8 cellular contexts compared by ENCODE assay signal in genomic region chr4:103786014-103786413, GRCh38.
A peak's percentile ranks its signal among the peaks of the same experiment; 100 is the strongest.
DNase-seq lines count a peak whose midpoint lies in the region; ATAC-seq and TF ChIP-seq lines count a peak whose summit lies in the region.

No MANE protein-coding gene starts in this region.

- intact Hi-C loops in psoas muscle (cut with DNase I): no loop called here

- 71 to 79% (median 73%) methylated on average over 2 of the region's 2 CpGs for WGBS in psoas muscle, 3 donors

- no peaks in the 10 kb centered on the region for H3K9me3 ChIP-seq in psoas muscle

- peak; percentile 68 for ATAC-seq in GM18499 (IDR thresholded peaks at IDR 0.05; ENCODE audit: insufficient read depth, unreplicated experiment)
- ATAC-seq in HG02759 (IDR thresholded peaks at IDR 0.05; ENCODE audit: unreplicated experiment): peak; percentile 82
- no peak for ATAC-seq in psoas muscle
- ATAC-seq in GM18870 (IDR thresholded peaks at IDR 0.05; ENCODE audit: unreplicated experiment): no peak

- TF ChIP-seq CTCF in AG09309 (IDR thresholded peaks at IDR 0.05; ENCODE audit: control insufficient read depth, insufficient read depth, low read depth, low read length, missing control alignments): peak; percentile 33
- TF ChIP-seq CTCF in psoas muscle (IDR thresholded peaks at IDR 0.05): peak; percentile 26

- no peaks in the 10 kb centered on the region for H3K27me3 ChIP-seq in psoas muscle (ENCODE audit: insufficient read depth in 3 of 3, low read length in 2 of 3)

- H3K36me3 ChIP-seq in psoas muscle (ENCODE audit: insufficient read depth in 1 of 2, low read depth in 1 of 2): no peaks in the 10 kb centered on the region

- DNase-seq in AG09309 (ENCODE audit: low read depth) (no peak), NCI-H345 (lab: John Stamatoyannopoulos, UW) (peak; percentile 47), dermis blood vessel endothelial cell (peak; percentile 49), psoas muscle (no peak)
- DNase-seq in effector CD4-positive, alpha-beta T cell: no peak

- H3K4me3 ChIP-seq in AG09309 (ENCODE audit: control insufficient read depth, low read depth, low read length) (no peak overlapping the region), psoas muscle (no peak overlapping the region)

- no peak overlapping the region for H3K27ac ChIP-seq in psoas muscle

- no peaks in the 10 kb centered on the region for H3K4me1 ChIP-seq in psoas muscle

Comparison
In these comparisons a context has a peak if more than half of its experiments do, and no peak if none do; other contexts are left out.
1. DNase-seq: peak in NCI-H345 (single experiment) and dermis blood vessel endothelial cell (single experiment); none in AG09309 (single experiment), psoas muscle (0 of 2) and effector CD4-positive, alpha-beta T cell (single experiment).
2. ATAC-seq: peak in GM18499 (single experiment) and HG02759 (single experiment); none in psoas muscle (0 of 4) and GM18870 (single experiment).